Comparison of ENCODE assay signal across 12 cellular contexts in genomic region chr3:31009881-31010280, GRCh38.
DNase-seq lines count a peak whose midpoint lies in the region; ATAC-seq lines count a peak whose summit lies in the region.
"Had no signal": no experiment of that assay in that cellular context is flagged by ENCODE, and none has a peak within 500 bp of the region (broad histone marks: within the 10 kb centered on the region; RNA-seq: fewer than 3 reads in every experiment).

No MANE protein-coding gene starts in this region.

- no peak overlapping the region for H2AFZ ChIP-seq in ACC112 (ENCODE audit: low read length, unreplicated experiment)

- peaks cover 39% of the 10 kb centered on the region for H3K4me1 ChIP-seq in ACC112 (ENCODE audit: control insufficient read depth, insufficient read depth, low read length, unreplicated experiment)
- H3K4me1 ChIP-seq: body of pancreas had no signal

- no peaks in the 10 kb centered on the region for H3K36me3 ChIP-seq in ACC112 (ENCODE audit: insufficient read depth, low read length)

- H3K27me3 ChIP-seq in ACC112 (ENCODE audit: insufficient read depth, low read length) = no peaks in the 10 kb centered on the region
- H3K27me3 ChIP-seq: body of pancreas had no signal

- no peaks in the 10 kb centered on the region for H3K79me2 ChIP-seq in ACC112 (ENCODE audit: control insufficient read depth, insufficient read depth, low read length, unreplicated experiment)

- H3K4me3 ChIP-seq in ACC112 (ENCODE audit: low read depth, low read length) = no peak overlapping the region
- H3K4me3 ChIP-seq: body of pancreas had no signal

- ATAC-seq in GM18867 (IDR thresholded peaks at IDR 0.05; ENCODE audit: unreplicated experiment) (no peak), GM21390 (IDR thresholded peaks at IDR 0.05; ENCODE audit: unreplicated experiment) (no peak), HG03139 (IDR thresholded peaks at IDR 0.05; ENCODE audit: unreplicated experiment) (no peak)
- ATAC-seq: body of pancreas had no signal

- peak; percentile 25 for DNase-seq in HuH-7.5 (ENCODE audit: low spot score)
- peak; percentile 48 for DNase-seq in SK-N-DZ (ENCODE audit: low spot score)
- peak; percentile 52 for DNase-seq in iPS-NIHi11 (ENCODE audit: low spot score)
- DNase-seq in NCI-H2196 treated with DMSO at 0.1 percent for 48 hours (lab: John Stamatoyannopoulos, UW; ENCODE audit: unreplicated experiment) = no peak
- DNase-seq: activated effector memory CD4-positive, alpha-beta T cell treated with Interleukin-2 at 50 U/mL for 16 hours; body of pancreas; NCI-H526; SIG-M5 had no signal

- peak overlapping the region; percentile 42 for H3K27ac ChIP-seq in ACC112 (ENCODE audit: low read depth, low read length)
- H3K27ac ChIP-seq: body of pancreas had no signal
